32 cellular contexts compared by ENCODE assay signal in genomic region chr6:41805830-41806774, GRCh38. TPM values are rescaled to one million over a fixed set of nuclear protein-coding genes. Genes with fewer than 3 reads are reported as not detected.
"Had no signal": no experiment of that assay in that cellular context is flagged by ENCODE, and none has a peak within 500 bp of the region (broad histone marks: within the 10 kb centered on the region; RNA-seq: fewer than 3 reads in every experiment).

No MANE protein-coding gene starts in this region.

- H3K36me3 Mint-ChIP-seq: activated naive CD8-positive, alpha-beta T cell; WTC11 had no signal

- H3K4me1 ChIP-seq: body of pancreas, esophagus muscularis mucosa, foreskin keratinocyte, gastrocnemius medialis, heart left ventricle had no signal

- DNase-seq: activated CD4-positive, alpha-beta memory T cell treated with anti-CD3 and anti-CD28 coated beads, Interleukin-2, amount 10 ng/mL, durations not matched to agents 7 days and 5 days; activated CD4-positive, alpha-beta T cell treated with anti-CD3 and anti-CD28 coated beads for 1 hour; activated CD4-positive, alpha-beta T cell treated with anti-CD3 and anti-CD28 coated beads for 4 hours; activated CD4-positive, alpha-beta T cell treated with anti-CD3 and anti-CD28 coated beads, Interleukin-2, amount 10 ng/mL, durations not matched to agents 7 days and 5 days; activated CD4-positive, alpha-beta T cell treated with anti-CD3 and anti-CD28 coated beads, Interleukin-2, amount 50 U/mL, for 4 hours; activated CD8-positive, alpha-beta memory T cell treated with anti-CD3 and anti-CD28 coated beads for 24 hours; activated effector memory CD4-positive, alpha-beta T cell treated with Interleukin-2 at 50 U/mL for 16 hours; activated gamma-delta T cell treated with Interleukin-2 at 50 U/mL for 16 hours; activated naive CD4-positive, alpha-beta T cell treated with anti-CD3 and anti-CD28 coated beads, Interleukin-2, amount 50 U/mL, for 16 hours; activated naive CD4-positive, alpha-beta T cell treated with Interleukin-2 at 50 U/mL for 16 hours; activated T-cell treated with anti-CD3 and anti-CD28 coated beads, Interleukin-2, amount 50 U/mL, for 4 hours; amygdala; aorta; body of pancreas; caudate nucleus; cortex of kidney; dermis blood vessel endothelial cell; effector CD4-positive, alpha-beta T cell; effector memory CD8-positive, alpha-beta T cell; erythroblast; foreskin keratinocyte; gastrocnemius medialis; glutamatergic neuron; heart left ventricle; T-helper 2 cell had no signal

- H3K27ac Mint-ChIP-seq: activated CD4-positive, alpha-beta memory T cell treated with anti-CD3 and anti-CD28 coated beads, Interleukin-2, amount 10 ng/mL, durations not matched to agents 7 days and 5 days; activated CD4-positive, alpha-beta T cell treated with anti-CD3 and anti-CD28 coated beads, Interleukin-2, amount 10 ng/mL, durations not matched to agents 7 days and 5 days; activated naive CD8-positive, alpha-beta T cell; activated T-helper 17 cell treated with anti-CD3 and anti-CD28 coated beads, Interleukin-2, amount 50 U/mL, for 72 hours; WTC11 had no signal

- H3K36me3 ChIP-seq: gastrocnemius medialis had no signal

- H3K9me3 Mint-ChIP-seq: activated CD4-positive, alpha-beta memory T cell treated with anti-CD3 and anti-CD28 coated beads, Interleukin-2, amount 10 ng/mL, durations not matched to agents 7 days and 5 days; activated CD4-positive, alpha-beta T cell treated with anti-CD3 and anti-CD28 coated beads, Interleukin-2, amount 10 ng/mL, durations not matched to agents 7 days and 5 days; activated T-cell treated with anti-CD3 and anti-CD28 coated beads, Interleukin-2, amount 50 U/mL, for 4 hours; activated T-helper 17 cell treated with anti-CD3 and anti-CD28 coated beads, Interleukin-2, amount 50 U/mL, for 72 hours; effector memory CD8-positive, alpha-beta T cell; WTC11 had no signal

- H3K4me3 Mint-ChIP-seq: activated CD4-positive, alpha-beta memory T cell treated with anti-CD3 and anti-CD28 coated beads, Interleukin-2, amount 10 ng/mL, durations not matched to agents 7 days and 5 days; activated CD4-positive, alpha-beta T cell treated with anti-CD3 and anti-CD28 coated beads, Interleukin-2, amount 10 ng/mL, durations not matched to agents 7 days and 5 days; activated naive CD8-positive, alpha-beta T cell; activated T-cell treated with anti-CD3 and anti-CD28 coated beads, Interleukin-2, amount 50 U/mL, for 4 hours; activated T-helper 17 cell treated with anti-CD3 and anti-CD28 coated beads, Interleukin-2, amount 50 U/mL, for 72 hours; effector memory CD8-positive, alpha-beta T cell; WTC11 had no signal

- H3K27me3 Mint-ChIP-seq: activated CD4-positive, alpha-beta memory T cell treated with anti-CD3 and anti-CD28 coated beads, Interleukin-2, amount 10 ng/mL, durations not matched to agents 7 days and 5 days; activated CD4-positive, alpha-beta T cell treated with anti-CD3 and anti-CD28 coated beads, Interleukin-2, amount 10 ng/mL, durations not matched to agents 7 days and 5 days; activated naive CD8-positive, alpha-beta T cell; activated T-helper 17 cell treated with anti-CD3 and anti-CD28 coated beads, Interleukin-2, amount 50 U/mL, for 72 hours; effector memory CD8-positive, alpha-beta T cell had no signal

- H3K27ac ChIP-seq: body of pancreas, esophagus muscularis mucosa, foreskin keratinocyte, gastrocnemius medialis, heart left ventricle, VCaP had no signal

- H3K4me1 Mint-ChIP-seq: activated CD4-positive, alpha-beta memory T cell treated with anti-CD3 and anti-CD28 coated beads, Interleukin-2, amount 10 ng/mL, durations not matched to agents 7 days and 5 days; activated CD4-positive, alpha-beta T cell treated with anti-CD3 and anti-CD28 coated beads, Interleukin-2, amount 10 ng/mL, durations not matched to agents 7 days and 5 days; activated T-helper 17 cell treated with anti-CD3 and anti-CD28 coated beads, Interleukin-2, amount 50 U/mL, for 72 hours; WTC11 had no signal

- H3K27me3 ChIP-seq: body of pancreas, esophagus muscularis mucosa, foreskin keratinocyte, gastrocnemius medialis, heart left ventricle had no signal

- H3K9me3 ChIP-seq: body of pancreas, esophagus muscularis mucosa, gastrocnemius medialis, heart left ventricle had no signal

- H3K4me3 ChIP-seq: body of pancreas, esophagus muscularis mucosa, gastrocnemius medialis, heart left ventricle had no signal

RNA-seq across cellular contexts. Expression of gene PRICKLE4, which starts 25.5 kb away (rescaled TPM):
- total RNA-seq: activated CD4-positive, alpha-beta memory T cell treated with anti-CD3 and anti-CD28 coated beads, Interleukin-2, amount 10 ng/mL, durations not matched to agents 7 days and 5 days; activated CD4-positive, alpha-beta T cell treated with anti-CD3 and anti-CD28 coated beads, Interleukin-2, amount 10 ng/mL, durations not matched to agents 7 days and 5 days; activated T-cell treated with anti-CD3 and anti-CD28 coated beads, Interleukin-2, amount 50 U/mL, for 4 hours; activated T-helper 17 cell treated with anti-CD3 and anti-CD28 coated beads, Interleukin-2, amount 50 U/mL, for 72 hours had no signal

RNA-seq across cellular contexts. Expression of gene PGC, which starts 58.9 kb away (rescaled TPM):
- total RNA-seq: activated CD4-positive, alpha-beta memory T cell treated with anti-CD3 and anti-CD28 coated beads, Interleukin-2, amount 10 ng/mL, durations not matched to agents 7 days and 5 days; activated CD4-positive, alpha-beta T cell treated with anti-CD3 and anti-CD28 coated beads, Interleukin-2, amount 10 ng/mL, durations not matched to agents 7 days and 5 days; activated T-helper 17 cell treated with anti-CD3 and anti-CD28 coated beads, Interleukin-2, amount 50 U/mL, for 72 hours; chondrocyte; dermis blood vessel endothelial cell; foreskin keratinocyte; gastrocnemius medialis; heart left ventricle; T-helper 1 cell treated with Interleukin-12 subunit alpha and Interleukin-12 subunit beta and Interleukin-4 antibody, amounts not matched to agents 30 ng/mL and 1 ng/mL, for 36 hours had no signal
- polyA plus RNA-seq: foreskin keratinocyte had no signal
